In the genomic region with DNA sequence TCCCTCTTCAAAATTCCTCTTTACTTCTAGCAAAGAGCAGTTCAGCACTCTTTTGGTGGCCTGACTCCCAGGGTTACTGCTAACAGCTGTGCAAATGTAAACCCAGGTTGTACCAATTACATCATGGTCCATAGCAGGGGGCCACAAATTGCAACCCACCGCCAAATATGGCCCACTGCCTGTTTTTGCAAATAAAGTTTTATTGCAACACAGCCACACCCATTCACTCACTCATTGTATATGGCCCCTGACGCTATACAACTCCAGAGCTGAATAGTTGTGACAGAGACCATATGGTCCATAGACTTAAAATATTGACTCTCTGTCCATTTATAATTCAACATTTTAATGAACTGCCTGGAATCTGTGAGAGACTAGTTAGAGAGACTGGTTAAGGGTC, we compare ENCODE assay signal across 1 cellular context.
TF ChIP-seq lines count a peak whose summit lies in the region.

No MANE protein-coding gene starts in this region.

TF ChIP-seq in IMR-90, 13 proteins besides CTCF, POLR2A, EP300 and RAD21 (continued from another document):
- TF ChIP-seq, protein P1, sequence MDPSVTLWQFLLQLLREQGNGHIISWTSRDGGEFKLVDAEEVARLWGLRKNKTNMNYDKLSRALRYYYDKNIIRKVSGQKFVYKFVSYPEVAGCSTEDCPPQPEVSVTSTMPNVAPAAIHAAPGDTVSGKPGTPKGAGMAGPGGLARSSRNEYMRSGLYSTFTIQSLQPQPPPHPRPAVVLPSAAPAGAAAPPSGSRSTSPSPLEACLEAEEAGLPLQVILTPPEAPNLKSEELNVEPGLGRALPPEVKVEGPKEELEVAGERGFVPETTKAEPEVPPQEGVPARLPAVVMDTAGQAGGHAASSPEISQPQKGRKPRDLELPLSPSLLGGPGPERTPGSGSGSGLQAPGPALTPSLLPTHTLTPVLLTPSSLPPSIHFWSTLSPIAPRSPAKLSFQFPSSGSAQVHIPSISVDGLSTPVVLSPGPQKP (IDR thresholded peaks at IDR 0.05; ENCODE audit: borderline replicate concordance, low read depth, low read length), result no peak
